Comparison of ENCODE assay signal across 23 cellular contexts in the genomic region with DNA sequence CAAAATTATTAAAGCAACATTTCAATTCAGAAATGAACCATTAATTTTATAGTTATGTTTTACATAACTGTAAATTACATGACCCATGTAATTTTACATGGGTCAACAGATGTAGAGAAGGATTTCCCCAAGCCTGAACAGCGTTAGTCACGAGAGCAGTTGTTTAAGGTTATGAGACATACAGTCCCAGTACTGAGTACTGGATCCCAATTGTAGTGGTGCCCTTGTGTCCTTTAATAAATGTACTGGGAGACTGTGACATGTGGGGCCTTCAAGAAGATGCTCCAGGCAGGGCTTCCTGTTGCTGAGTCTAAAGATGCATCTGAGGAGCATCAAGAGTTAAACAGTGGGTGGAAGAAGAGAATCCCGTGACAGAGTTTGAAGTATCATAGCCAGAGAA.
DNase-seq lines count a peak whose midpoint lies in the region; ATAC-seq and TF ChIP-seq lines count a peak whose summit lies in the region.
"Had no signal": no experiment of that assay in that cellular context is flagged by ENCODE, and none has a peak within 500 bp of the region (broad histone marks: within the 10 kb centered on the region; RNA-seq: fewer than 3 reads in every experiment).

No MANE protein-coding gene starts in this region.

- peak in 3 of 4 donors; percentile 26 to 73 (median 61) for ATAC-seq in psoas muscle
- no peak for ATAC-seq in HG02642 (IDR thresholded peaks at IDR 0.05; ENCODE audit: poor library complexity, unreplicated experiment)
- no peak for ATAC-seq in GM21381 (IDR thresholded peaks at IDR 0.05; ENCODE audit: unreplicated experiment)
- ATAC-seq: GM12878 had no signal

- H3K36me3 ChIP-seq in esophagus muscularis mucosa (no peaks in the 10 kb centered on the region), psoas muscle (ENCODE audit: insufficient read depth in 1 of 2, low read depth in 1 of 2) (no peaks in the 10 kb centered on the region), smooth muscle cell (ENCODE audit: low read depth) (no peaks in the 10 kb centered on the region)
- H3K36me3 ChIP-seq: BE2C, BLaER1 had no signal

- H3K4me1 ChIP-seq in esophagus muscularis mucosa (peaks cover 0 to 28% (median 19%) of the 10 kb centered on the region in 4 donors), psoas muscle (peaks cover 7% of the 10 kb centered on the region), smooth muscle cell (ENCODE audit: low read depth) (no peaks in the 10 kb centered on the region)
- H3K4me1 ChIP-seq: BLaER1 had no signal

- H3K27me3 ChIP-seq in esophagus muscularis mucosa = no peaks in the 10 kb centered on the region
- H3K27me3 ChIP-seq in psoas muscle (ENCODE audit: insufficient read depth in 3 of 3, low read length in 2 of 3) = no peaks in the 10 kb centered on the region
- H3K27me3 ChIP-seq in smooth muscle cell (ENCODE audit: low read depth) = no peaks in the 10 kb centered on the region
- H3K27me3 ChIP-seq: BE2C, BLaER1 had no signal

- no peak for TF ChIP-seq EP300 in esophagus muscularis mucosa (IDR thresholded peaks at IDR 0.05)

- no peak overlapping the region for H3K4me3 ChIP-seq in esophagus muscularis mucosa
- H3K4me3 ChIP-seq in psoas muscle = no peak overlapping the region
- H3K4me3 ChIP-seq in smooth muscle cell = no peak overlapping the region
- H3K4me3 ChIP-seq: BLaER1, GM12878 had no signal

- CTCF ChIA-PET in RWPE1 (lab: Yijun Ruan, JAX) = no interaction called here

- no peak overlapping the region for H3K9ac ChIP-seq in smooth muscle cell (ENCODE audit: low read depth)
- H3K9ac ChIP-seq: BLaER1 had no signal

- POLR2A ChIA-PET in RWPE1 (lab: Yijun Ruan, JAX; ENCODE audit: low non-redundant PET) = no interaction called here

- TF ChIP-seq CTCF in esophagus muscularis mucosa (IDR thresholded peaks at IDR 0.05) (no peak), psoas muscle (IDR thresholded peaks at IDR 0.05) (no peak), smooth muscle cell (IDR thresholded peaks at IDR 0.05; ENCODE audit: borderline replicate concordance, insufficient read depth, poor library complexity, severe bottlenecking) (no peak), RWPE1 (conservative IDR thresholded peaks at IDR 0.05; ENCODE audit: low read depth) (no peak)

- WGBS in esophagus muscularis mucosa = 71% methylated on average over 3 of the region's 3 CpGs
- WGBS in psoas muscle, 3 donors = 58 to 86% (median 65%) methylated on average over 3 of the region's 3 CpGs
- 89% methylated on average over 3 of the region's 3 CpGs for WGBS in smooth muscle cell (ENCODE audit: low lambda C conversion rate)

- no peak overlapping the region for H3K4me2 ChIP-seq in smooth muscle cell
- H3K4me2 ChIP-seq: BLaER1 had no signal

- H3K27ac ChIP-seq in esophagus muscularis mucosa (replicated peaks in 1 of 4) = peak overlapping the region; percentile 4 to 46 (median 24)
- H3K27ac ChIP-seq in psoas muscle = peak overlapping the region; percentile 54
- H3K27ac ChIP-seq in smooth muscle cell (ENCODE audit: low read depth) = no peak overlapping the region
- no peak overlapping the region for H3K27ac ChIP-seq in RWPE1
- H3K27ac ChIP-seq: BLaER1 had no signal

- H3K9me3 ChIP-seq in esophagus muscularis mucosa (no peaks in the 10 kb centered on the region), psoas muscle (no peaks in the 10 kb centered on the region), smooth muscle cell (replicated peaks; ENCODE audit: low read depth) (no peaks in the 10 kb centered on the region)
- H3K9me3 ChIP-seq: BE2C, BLaER1 had no signal

- no peaks in the 10 kb centered on the region for H3K79me2 ChIP-seq in smooth muscle cell (ENCODE audit: low read depth)

- H3F3A ChIP-seq in smooth muscle cell (ENCODE audit: low read depth) = no peaks in the 10 kb centered on the region

- DNase-seq in esophagus muscularis mucosa (ENCODE audit: extremely low spot score) (no peak), psoas muscle (no peak), smooth muscle cell (lab: John Stamatoyannopoulos, UW; ENCODE audit: unreplicated experiment) (no peak), RWPE1 (ENCODE audit: low spot score) (no peak)
- DNase-seq: 8988T; ACHN; BE2C; C1 segment of cervical spinal cord; CD4-positive, alpha-beta memory T cell; CD4-positive, CD25-positive, alpha-beta regulatory T cell; CD8-positive, alpha-beta memory T cell; COR-L47; DMS 273 treated with DMSO at 0.1 percent for 48 hours; DMS153; DMS53; DMS79; DND-41; EL; GDM1 had no signal

- intact Hi-C loops in esophagus muscularis mucosa (cut with DNase I) = no loop called here
- intact Hi-C loops in psoas muscle (cut with DNase I) = loop anchor here in 1 of 2 donors (10.0 kb wide), 1 partner anchor 57 kb away; no protein-coding TSS in a partner anchor

- H2AFZ ChIP-seq in smooth muscle cell (ENCODE audit: low read depth) = peak overlapping the region; percentile 18

- no peaks in the 10 kb centered on the region for H4K20me1 ChIP-seq in smooth muscle cell (ENCODE audit: low read depth)
- H4K20me1 ChIP-seq: BLaER1 had no signal

- TF ChIP-seq POLR2A in esophagus muscularis mucosa (IDR thresholded peaks at IDR 0.05; ENCODE audit: low read depth) = no peak

Comparison
In these comparisons a context has a peak if more than half of its experiments do, and no peak if none do; other contexts are left out.
1. H3K27ac ChIP-seq: peak in esophagus muscularis mucosa (4 of 4) and psoas muscle (single experiment); none in smooth muscle cell (single experiment) and RWPE1 (single experiment).
2. ATAC-seq: peak in psoas muscle (3 of 4); none in HG02642 (single experiment) and GM21381 (single experiment).